ENCODE assay signal across 9 cellular contexts in the genomic region with DNA sequence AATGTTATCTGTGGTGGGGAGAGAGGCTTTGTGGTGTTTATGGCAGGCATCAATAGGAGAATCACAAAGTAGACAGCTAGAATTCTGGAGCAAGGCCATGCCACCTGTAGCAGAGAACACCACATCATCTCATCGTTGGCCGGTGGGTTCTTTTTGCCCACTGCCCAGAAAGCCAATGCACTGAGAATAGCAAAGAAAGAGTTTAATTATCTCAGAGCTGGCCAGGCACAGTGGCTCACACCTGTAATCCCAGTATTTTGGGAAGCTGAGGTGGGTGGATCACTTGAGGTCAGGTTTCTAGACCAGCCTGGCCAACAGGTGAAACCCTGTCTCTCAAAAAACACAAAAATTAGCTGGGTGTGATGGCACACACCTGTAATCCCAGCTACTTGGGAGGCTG.
"Had no signal": no experiment of that assay in that cellular context is flagged by ENCODE, and none has a peak within 500 bp of the region (broad histone marks: within the 10 kb centered on the region; RNA-seq: fewer than 3 reads in every experiment).

No MANE protein-coding gene starts in this region.

- H3K4me3 Mint-ChIP-seq: GM23338, H9, HFFc6 had no signal

- H3K4me2 ChIP-seq: GM23338 had no signal

- H3K4me3 ChIP-seq: GM23338, K562 had no signal

- DNase-seq: H9, HCEC 1CT, HFFc6, IMR-90 had no signal

- H3K27ac Mint-ChIP-seq: GM23338, HFFc6 had no signal

- ATAC-seq: GM23338, K562 had no signal

- FAIRE-seq: H1, H54, HTR-8/SVneo, K562 had no signal

- H3K9me3 Mint-ChIP-seq: GM23338 had no signal

- H2AFZ ChIP-seq: GM23338 had no signal
